10 cellular contexts compared by ENCODE assay signal in genomic region chr3:142889263-142890014, GRCh38. TPM values are rescaled to one million over a fixed set of nuclear protein-coding genes. Genes with fewer than 3 reads are reported as not detected.
DNase-seq lines count a peak whose midpoint lies in the region; ATAC-seq lines count a peak whose summit lies in the region.
"Had no signal": no experiment of that assay in that cellular context is flagged by ENCODE, and none has a peak within 500 bp of the region (broad histone marks: within the 10 kb centered on the region; RNA-seq: fewer than 3 reads in every experiment).

No MANE protein-coding gene starts in this region.

- H3K9me3 ChIP-seq in stomach smooth muscle (ENCODE audit: control insufficient read depth in 2 of 2, low read length in 2 of 2) = no peaks in the 10 kb centered on the region

- H3K4me3 Mint-ChIP-seq in T-helper 1 cell treated with Interleukin-12 subunit alpha and Interleukin-12 subunit beta and Interleukin-4 antibody, amounts not matched to agents 30 μg/mL and 1 μg/mL, for 36 hours = peak overlapping the region; percentile 55
- peak overlapping the region; percentile 56 for H3K4me3 Mint-ChIP-seq in activated naive CD8-positive, alpha-beta T cell treated with anti-CD3 and anti-CD28 coated beads for 36 hours

- H3K27ac ChIP-seq in stomach smooth muscle (ENCODE audit: low read length) = no peak overlapping the region
- H3K27ac ChIP-seq: C4-2B had no signal

- peaks cover 62% of the 10 kb centered on the region for H3K27me3 Mint-ChIP-seq in T-helper 1 cell treated with Interleukin-12 subunit alpha and Interleukin-12 subunit beta and Interleukin-4 antibody, amounts not matched to agents 30 μg/mL and 1 μg/mL, for 36 hours (ENCODE audit: low read depth)
- peaks cover 78% of the 10 kb centered on the region for H3K27me3 Mint-ChIP-seq in activated naive CD8-positive, alpha-beta T cell treated with anti-CD3 and anti-CD28 coated beads for 36 hours

- no peak overlapping the region for H3K27ac Mint-ChIP-seq in T-helper 1 cell treated with Interleukin-12 subunit alpha and Interleukin-12 subunit beta and Interleukin-4 antibody, amounts not matched to agents 30 μg/mL and 1 μg/mL, for 36 hours
- no peak overlapping the region for H3K27ac Mint-ChIP-seq in activated naive CD8-positive, alpha-beta T cell treated with anti-CD3 and anti-CD28 coated beads for 36 hours

- no peaks in the 10 kb centered on the region for H3K9me3 Mint-ChIP-seq in T-helper 1 cell treated with Interleukin-12 subunit alpha and Interleukin-12 subunit beta and Interleukin-4 antibody, amounts not matched to agents 30 μg/mL and 1 μg/mL, for 36 hours
- no peaks in the 10 kb centered on the region for H3K9me3 Mint-ChIP-seq in activated naive CD8-positive, alpha-beta T cell treated with anti-CD3 and anti-CD28 coated beads for 36 hours

- DNase-seq in T-helper 1 cell (no peak), left kidney (ENCODE audit: low read depth, low spot score) (peak; percentile 12), hippocampal formation (lab: John Stamatoyannopoulos, UW) (no peak), NCI-H128 (lab: John Stamatoyannopoulos, UW; ENCODE audit: unreplicated experiment) (no peak), left colon (no peak)
- no peak for DNase-seq in activated naive CD8-positive, alpha-beta T cell treated with anti-CD3 and anti-CD28 coated beads for 36 hours

- peaks cover 9% of the 10 kb centered on the region for H3K4me1 Mint-ChIP-seq in T-helper 1 cell treated with Interleukin-12 subunit alpha and Interleukin-12 subunit beta and Interleukin-4 antibody, amounts not matched to agents 30 μg/mL and 1 μg/mL, for 36 hours (ENCODE audit: low read depth)
- peaks cover 6% of the 10 kb centered on the region for H3K4me1 Mint-ChIP-seq in activated naive CD8-positive, alpha-beta T cell treated with anti-CD3 and anti-CD28 coated beads for 36 hours

- H3K36me3 ChIP-seq in stomach smooth muscle (ENCODE audit: control insufficient read depth in 2 of 2, insufficient read depth in 2 of 2, low read length in 2 of 2) = no peaks in the 10 kb centered on the region

- H3K27me3 ChIP-seq in stomach smooth muscle (ENCODE audit: control insufficient read depth in 1 of 2, insufficient read depth in 2 of 2, low read length in 2 of 2) = peaks cover 0 to 13% of the 10 kb centered on the region in 2 donors

- no peak for ATAC-seq in left colon

- no peaks in the 10 kb centered on the region for H3K36me3 Mint-ChIP-seq in T-helper 1 cell treated with Interleukin-12 subunit alpha and Interleukin-12 subunit beta and Interleukin-4 antibody, amounts not matched to agents 30 μg/mL and 1 μg/mL, for 36 hours (ENCODE audit: low read depth)
- H3K36me3 Mint-ChIP-seq in activated naive CD8-positive, alpha-beta T cell treated with anti-CD3 and anti-CD28 coated beads for 36 hours = no peaks in the 10 kb centered on the region

- H3K4me1 ChIP-seq in stomach smooth muscle (ENCODE audit: control insufficient read depth, insufficient read depth, low read length) = peaks cover 6% of the 10 kb centered on the region

- H3K4me3 ChIP-seq in stomach smooth muscle (ENCODE audit: low read length in 2 of 2) = peak overlapping the region; percentile 78 to 81

- intact Hi-C loops in left colon (cut with DNase I, micrococcal nuclease) = no loop called here

- peak overlapping the region in 1 of 2 donors; percentile 43 for H3K9ac ChIP-seq in stomach smooth muscle (ENCODE audit: low read length in 2 of 2)

RNA-seq across cellular contexts. Expression of gene PCOLCE2, which starts 0.6 kb away (rescaled TPM):
- total RNA-seq in activated naive CD8-positive, alpha-beta T cell treated with anti-CD3 and anti-CD28 coated beads for 36 hours = 1 to 10 TPM; 1.3 to 2.0 TPM
- 1 to 10 TPM; 2.6 to 2.9 TPM for total RNA-seq in left colon
- total RNA-seq: T-helper 2 cell treated with Interferon-gamma antibody and Interleukin-4, amounts not matched to agents 100 ng/mL and 5 ng/mL, for 36 hours had no signal
